Comparison of ENCODE assay signal across 20 cellular contexts in the genomic region with DNA sequence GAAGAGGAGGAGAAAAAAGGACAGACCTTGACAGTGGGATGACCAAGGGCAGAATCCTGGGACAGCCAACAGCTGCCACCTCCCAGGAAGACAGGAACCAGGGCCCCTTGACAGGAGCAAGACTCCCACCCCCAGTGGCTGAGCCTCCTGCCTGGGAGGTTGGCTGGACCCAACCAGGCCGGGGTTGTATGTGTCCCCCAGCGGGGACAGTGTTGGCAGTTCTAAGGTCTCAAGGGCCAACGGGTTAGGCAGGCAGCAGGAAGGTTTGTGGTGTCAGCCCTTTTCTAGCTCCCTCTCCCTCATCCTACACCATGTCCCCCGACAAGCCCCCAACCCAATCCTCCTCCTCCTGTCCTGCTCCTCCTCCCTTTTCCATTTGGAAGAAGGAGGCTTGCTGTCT.
A peak's percentile ranks its signal among the peaks of the same experiment; 100 is the strongest.
DNase-seq lines count a peak whose midpoint lies in the region; ATAC-seq, FAIRE-seq and TF ChIP-seq lines count a peak whose summit lies in the region.
"Had no signal": no experiment of that assay in that cellular context is flagged by ENCODE, and none has a peak within 500 bp of the region (broad histone marks: within the 10 kb centered on the region; RNA-seq: fewer than 3 reads in every experiment).

No MANE protein-coding gene starts in this region.

- no peak for TF ChIP-seq RAD21 in K562 (CRISPR knock-in tag; conservative IDR thresholded peaks at IDR 0.05 in 1 of 2, IDR thresholded peaks at IDR 0.05 in 1 of 2)

- H3K9me1 ChIP-seq in K562 (ENCODE audit: control insufficient read depth, insufficient read depth, low read length), result no peaks in the 10 kb centered on the region

- peaks cover 65% of the 10 kb centered on the region for H3K4me1 Mint-ChIP-seq in activated naive CD4-positive, alpha-beta T cell treated with anti-CD3 and anti-CD28 coated beads, Interleukin-2, amount 50 U/mL, for 24 hours

- H3K27ac ChIP-seq in KOPT-K1 (ENCODE audit: low read depth, low read length, poor library complexity, severe bottlenecking), result peak overlapping the region; percentile 78
- H3K27ac ChIP-seq in K562 (ENCODE audit: extremely low read depth, low read depth, low read length), result peak overlapping the region; percentile 84
- no peak overlapping the region for H3K27ac ChIP-seq in smooth muscle cell (ENCODE audit: low read depth)
- H3K27ac ChIP-seq: gastrocnemius medialis, left ventricle myocardium inferior, pancreas, Peyer's patch, thoracic aorta had no signal

- H2AFZ ChIP-seq in K562 (ENCODE audit: low read depth, low read length) (peak overlapping the region; percentile 76), smooth muscle cell (ENCODE audit: low read depth) (no peak overlapping the region)

- H3K9me3 Mint-ChIP-seq in activated naive CD4-positive, alpha-beta T cell treated with anti-CD3 and anti-CD28 coated beads, Interleukin-2, amount 50 U/mL, for 24 hours, result no peaks in the 10 kb centered on the region
- H3K9me3 Mint-ChIP-seq: activated B cell treated with CpG ODN at 0.5 μM for 24 hours, IgD-negative memory B cell had no signal

- H3K4me3 ChIP-seq in K562 (no peak overlapping the region), smooth muscle cell (no peak overlapping the region)
- H3K4me3 ChIP-seq: gastrocnemius medialis, left ventricle myocardium inferior, pancreas, Peyer's patch, thoracic aorta had no signal

- FAIRE-seq in K562 (lab: Jason Lieb, UNC), result no peak
- FAIRE-seq: bronchial epithelial cell, pancreas had no signal

- CTCF ChIA-PET in K562 (lab: Yijun Ruan, JAX; ENCODE audit: low intra/inter-chr PET ratio), result no interaction called here

- DNase-seq in activated naive CD4-positive, alpha-beta T cell treated with Interleukin-2 at 50 U/mL for 16 hours, result no peak
- DNase-seq in K562 (ENCODE audit: extremely low read depth in 1 of 4, low spot score in 3 of 4), result peak; percentile 45 to 65 (median 54)
- no peak for DNase-seq in smooth muscle cell (lab: John Stamatoyannopoulos, UW; ENCODE audit: unreplicated experiment)
- DNase-seq in NCI-H69 (lab: John Stamatoyannopoulos, UW), result no peak
- DNase-seq in stimulated activated naive CD4-positive, alpha-beta T cell treated with Interleukin-2 at 50 U/mL for 16 hours (lab: John Stamatoyannopoulos, UW), result no peak
- no peak for DNase-seq in cerebellar nuclear complex (lab: John Stamatoyannopoulos, UW)
- DNase-seq: activated B cell treated with CpG ODN at 0.5 μM for 24 hours, Calu3, dermis blood vessel endothelial cell, gastrocnemius medialis, left ventricle myocardium inferior, NCI-H1092 treated with DMSO at 0.1 percent for 48 hours, NCI-H774, Peyer's patch had no signal

- in situ Hi-C loops in K562 (cut with MboI), result no loop called here

- 0% methylated on average over 1 of the region's 4 CpGs for WGBS in K562 (ENCODE audit: insufficient coverage, low coverage, missing lambda C conversion rate)
- WGBS in smooth muscle cell (ENCODE audit: low lambda C conversion rate), result 26% methylated on average over 4 of the region's 4 CpGs

- no peaks in the 10 kb centered on the region; a peak in 1 of 5 replicates for H3K27me3 ChIP-seq in K562 (ENCODE audit: control insufficient read depth in 2 of 2, insufficient read depth in 2 of 2, low read length in 2 of 2)
- peaks cover 27% of the 10 kb centered on the region for H3K27me3 ChIP-seq in smooth muscle cell (ENCODE audit: low read depth)
- H3K27me3 ChIP-seq: pancreas, Peyer's patch had no signal

- peaks cover 54 to 65% of the 10 kb centered on the region in 2 experiments for H3K4me1 ChIP-seq in K562 (replicated peaks in 1 of 2; ENCODE audit: control insufficient read depth in 2 of 2, insufficient read depth in 2 of 2, low read length in 2 of 2)
- peaks cover 35% of the 10 kb centered on the region for H3K4me1 ChIP-seq in smooth muscle cell (ENCODE audit: low read depth)
- H3K4me1 ChIP-seq: gastrocnemius medialis, pancreas had no signal

- H3K4me2 ChIP-seq in K562 (ENCODE audit: insufficient read depth, low read length), result peak overlapping the region; percentile 65
- H3K4me2 ChIP-seq in smooth muscle cell, result peak overlapping the region; percentile 79

- H3K36me3 ChIP-seq in KOPT-K1 (ENCODE audit: insufficient read depth, low read length) (no peaks in the 10 kb centered on the region), K562 (ENCODE audit: control insufficient read depth, insufficient read depth, low read length) (no peaks in the 10 kb centered on the region), smooth muscle cell (ENCODE audit: low read depth) (no peaks in the 10 kb centered on the region)
- H3K36me3 ChIP-seq: gastrocnemius medialis, left ventricle myocardium inferior, pancreas, Peyer's patch, thoracic aorta had no signal

- H3K9me3 ChIP-seq in KOPT-K1 (ENCODE audit: insufficient read depth, low read length, poor library complexity, severe bottlenecking), result no peaks in the 10 kb centered on the region
- H3K9me3 ChIP-seq in K562 (replicated peaks; ENCODE audit: control insufficient read depth, insufficient read depth, low read depth, low read length), result no peaks in the 10 kb centered on the region
- no peaks in the 10 kb centered on the region for H3K9me3 ChIP-seq in smooth muscle cell (replicated peaks; ENCODE audit: low read depth)
- H3K9me3 ChIP-seq: gastrocnemius medialis, left ventricle myocardium inferior, pancreas, Peyer's patch, thoracic aorta had no signal

- BruUV-seq in K562 (replicated peaks; lab: Mats Ljungman, UMichigan), result no TSS peak

- no peaks in the 10 kb centered on the region for H3K27me3 Mint-ChIP-seq in activated naive CD4-positive, alpha-beta T cell treated with anti-CD3 and anti-CD28 coated beads, Interleukin-2, amount 50 U/mL, for 24 hours

- H3K9ac ChIP-seq in K562 (ENCODE audit: insufficient read depth in 1 of 2, low read depth in 2 of 2, low read length in 2 of 2) (peak overlapping the region; percentile 58 to 85), smooth muscle cell (ENCODE audit: low read depth) (no peak overlapping the region)

- no peaks in the 10 kb centered on the region for H3F3A ChIP-seq in smooth muscle cell (ENCODE audit: low read depth)

- TF ChIP-seq POLR2A in K562 (conservative IDR thresholded peaks at IDR 0.05), result no peak

- peak overlapping the region; percentile 84 for H3K27ac Mint-ChIP-seq in activated naive CD4-positive, alpha-beta T cell treated with anti-CD3 and anti-CD28 coated beads, Interleukin-2, amount 50 U/mL, for 24 hours
- H3K27ac Mint-ChIP-seq: activated B cell treated with CpG ODN at 0.5 μM for 24 hours had no signal

- H3K4me3 Mint-ChIP-seq in activated naive CD4-positive, alpha-beta T cell treated with anti-CD3 and anti-CD28 coated beads, Interleukin-2, amount 50 U/mL, for 24 hours, result peak overlapping the region; percentile 75
- H3K4me3 Mint-ChIP-seq: activated B cell treated with CpG ODN at 0.5 μM for 24 hours, IgD-negative memory B cell had no signal

- H3K79me2 ChIP-seq in K562 (ENCODE audit: control insufficient read depth, insufficient read depth, low read length), result peaks cover 2% of the 10 kb centered on the region; the same call in 1 of the 3 replicates
- H3K79me2 ChIP-seq in smooth muscle cell (ENCODE audit: low read depth), result no peaks in the 10 kb centered on the region

- TF ChIP-seq CTCF in K562 (IDR thresholded peaks at IDR 0.05 in 2 of 3, conservative IDR thresholded peaks at IDR 0.05 in 1 of 3; ENCODE audit: insufficient read depth in 2 of 3, low read depth in 1 of 3, low read length in 3 of 3), result 0 out of 6 replicates have a peak, but pooled peaks of 1 of the 3 experiments have one; percentile 6
- no peak for TF ChIP-seq CTCF in smooth muscle cell (IDR thresholded peaks at IDR 0.05; ENCODE audit: borderline replicate concordance, insufficient read depth, poor library complexity, severe bottlenecking)

- no peak for TF ChIP-seq EP300 in K562 (IDR thresholded peaks at IDR 0.05; ENCODE audit: low read length)

- H4K20me1 ChIP-seq in K562 (replicated peaks; ENCODE audit: control insufficient read depth, insufficient read depth, low read length), result no peaks in the 10 kb centered on the region; the same call in 1 of the 2 replicates
- no peaks in the 10 kb centered on the region for H4K20me1 ChIP-seq in smooth muscle cell (ENCODE audit: low read depth)

- POLR2A ChIA-PET in K562 (lab: Yijun Ruan, JAX), result no interaction called here

- ATAC-seq in K562, result peak; percentile 63
- ATAC-seq: gastrocnemius medialis, pancreas had no signal

- no peaks in the 10 kb centered on the region for H3K36me3 Mint-ChIP-seq in activated naive CD4-positive, alpha-beta T cell treated with anti-CD3 and anti-CD28 coated beads, Interleukin-2, amount 50 U/mL, for 24 hours

- intact Hi-C loops in K562 (cut with micrococcal nuclease), result loop anchor here (10.0 kb wide), 1 partner anchor 183 kb away; a partner anchor contains a TSS

TF ChIP-seq in K562, 482 proteins besides CTCF, POLR2A, EP300 and RAD21 (continues in another document):
- TF ChIP-seq, protein P1, sequence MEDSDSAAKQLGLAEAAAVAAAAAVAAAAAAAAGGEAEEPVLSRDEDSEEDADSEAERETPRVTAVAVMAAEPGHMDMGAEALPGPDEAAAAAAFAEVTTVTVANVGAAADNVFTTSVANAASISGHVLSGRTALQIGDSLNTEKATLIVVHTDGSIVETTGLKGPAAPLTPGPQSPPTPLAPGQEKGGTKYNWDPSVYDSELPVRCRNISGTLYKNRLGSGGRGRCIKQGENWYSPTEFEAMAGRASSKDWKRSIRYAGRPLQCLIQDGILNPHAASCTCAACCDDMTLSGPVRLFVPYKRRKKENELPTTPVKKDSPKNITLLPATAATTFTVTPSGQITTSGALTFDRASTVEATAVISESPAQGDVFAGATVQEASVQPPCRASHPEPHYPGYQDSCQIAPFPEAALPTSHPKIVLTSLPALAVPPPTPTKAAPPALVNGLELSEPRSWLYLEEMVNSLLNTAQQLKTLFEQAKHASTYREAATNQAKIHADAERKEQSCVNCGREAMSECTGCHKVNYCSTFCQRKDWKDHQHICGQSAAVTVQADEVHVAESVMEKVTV (CRISPR knock-in tag; IDR thresholded peaks at IDR 0.05), result no peak
- TF ChIP-seq ZBTB7A (IDR thresholded peaks at IDR 0.05; ENCODE audit: borderline replicate concordance, control insufficient read depth, low read depth, low read length) (peak; percentile 72; the same call in 1 of the 2 replicates), NCOR1 (IDR thresholded peaks at IDR 0.05) (no peak), SMC3 (conservative IDR thresholded peaks at IDR 0.05; ENCODE audit: insufficient read depth, low read depth, low read length) (no peak), GABPB1 (CRISPR knock-in tag; IDR thresholded peaks at IDR 0.05) (no peak)
- TF ChIP-seq, protein P2, sequence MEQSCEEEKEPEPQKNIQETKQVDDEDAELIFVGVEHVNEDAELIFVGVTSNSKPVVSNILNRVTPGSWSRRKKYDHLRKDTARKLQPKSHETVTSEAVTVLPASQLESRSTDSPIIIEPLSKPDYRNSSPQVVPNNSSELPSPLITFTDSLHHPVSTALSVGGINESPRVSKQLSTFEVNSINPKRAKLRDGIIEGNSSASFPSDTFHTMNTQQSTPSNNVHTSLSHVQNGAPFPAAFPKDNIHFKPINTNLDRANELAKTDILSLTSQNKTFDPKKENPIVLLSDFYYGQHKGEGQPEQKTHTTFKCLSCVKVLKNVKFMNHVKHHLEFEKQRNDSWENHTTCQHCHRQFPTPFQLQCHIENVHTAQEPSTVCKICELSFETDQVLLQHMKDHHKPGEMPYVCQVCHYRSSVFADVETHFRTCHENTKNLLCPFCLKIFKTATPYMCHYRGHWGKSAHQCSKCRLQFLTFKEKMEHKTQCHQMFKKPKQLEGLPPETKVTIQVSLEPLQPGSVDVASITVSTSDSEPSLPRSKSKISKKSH (CRISPR knock-in tag; IDR thresholded peaks at IDR 0.05), result no peak

Comparison
In these comparisons a context has a peak if more than half of its experiments do, and no peak if none do; other contexts are left out.
1. DNase-seq: peak in K562 (4 of 4); none in activated naive CD4-positive, alpha-beta T cell treated with Interleukin-2 at 50 U/mL for 16 hours (single experiment), smooth muscle cell (single experiment), NCI-H69 (single experiment), stimulated activated naive CD4-positive, alpha-beta T cell treated with Interleukin-2 at 50 U/mL for 16 hours (single experiment) and cerebellar nuclear complex (0 of 2).